Comparison of ENCODE assay signal across 23 cellular contexts in the genomic region with DNA sequence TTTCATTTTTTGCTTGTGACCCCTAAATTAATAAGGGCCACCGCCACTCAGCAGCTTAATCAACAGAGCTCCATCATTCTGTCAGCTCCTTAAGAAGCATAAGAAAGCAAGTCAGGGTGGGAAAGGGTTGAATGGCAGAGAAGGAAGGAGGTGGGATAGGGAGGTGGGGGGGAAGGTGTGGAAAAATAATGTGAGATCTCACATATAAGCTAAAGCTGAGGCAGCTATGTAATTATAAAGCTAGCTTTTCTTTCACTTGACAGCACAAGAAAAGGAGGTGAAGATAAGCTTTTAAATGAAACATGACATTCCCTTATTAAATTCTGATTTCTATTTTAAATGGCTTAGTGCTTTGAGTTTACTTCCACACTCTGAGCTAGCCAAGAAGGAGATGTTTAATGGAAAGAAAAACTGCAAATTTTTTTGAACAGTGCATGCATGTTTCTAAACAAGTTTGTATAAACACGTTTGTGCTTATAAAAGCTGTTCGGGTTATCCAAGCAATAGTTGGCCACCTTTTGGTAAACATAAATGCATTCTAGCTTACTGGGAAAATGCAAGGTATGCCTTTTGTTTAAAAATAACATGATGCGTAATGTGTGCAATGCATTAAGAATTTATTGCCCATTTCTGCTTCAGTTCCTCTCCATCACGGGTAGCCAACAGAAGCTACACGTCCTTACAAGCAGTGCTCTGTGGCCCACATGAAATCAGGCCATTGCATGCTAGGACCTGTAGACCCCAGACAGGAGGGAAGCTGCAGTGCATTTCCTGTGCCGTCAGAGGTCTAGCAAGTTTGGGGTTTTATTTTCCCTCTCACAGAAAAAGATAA.
DNase-seq lines count a peak whose midpoint lies in the region; FAIRE-seq and TF ChIP-seq lines count a peak whose summit lies in the region.
"Had no signal": no experiment of that assay in that cellular context is flagged by ENCODE, and none has a peak within 500 bp of the region (broad histone marks: within the 10 kb centered on the region; RNA-seq: fewer than 3 reads in every experiment).

No MANE protein-coding gene starts in this region.

- no peak overlapping the region for H3K27ac Mint-ChIP-seq in activated CD4-positive, alpha-beta memory T cell treated with anti-CD3 and anti-CD28 coated beads for 36 hours
- H3K27ac Mint-ChIP-seq: memory B cell; stimulated activated effector memory CD8-positive, alpha-beta T cell treated with anti-CD3 and anti-CD28 coated beads, Interleukin-12 subunit alpha, Interleukin-12 subunit beta, amount 100 ng/mL, for 72 hours had no signal

- H3K4me1 Mint-ChIP-seq in activated CD4-positive, alpha-beta memory T cell treated with anti-CD3 and anti-CD28 coated beads for 36 hours (ENCODE audit: low read depth), result no peaks in the 10 kb centered on the region
- H3K4me1 Mint-ChIP-seq: memory B cell; stimulated activated effector memory CD8-positive, alpha-beta T cell treated with anti-CD3 and anti-CD28 coated beads, Interleukin-12 subunit alpha, Interleukin-12 subunit beta, amount 100 ng/mL, for 72 hours had no signal

- peaks cover 58% of the 10 kb centered on the region for H3K79me2 ChIP-seq in osteoblast (ENCODE audit: insufficient read depth, low read length)

- H3K9me3 ChIP-seq in osteoblast (ENCODE audit: low read depth, low read length), result no peaks in the 10 kb centered on the region
- H3K9me3 ChIP-seq: body of pancreas, tibial nerve had no signal

- intact Hi-C loops in activated CD4-positive, alpha-beta memory T cell treated with anti-CD3 and anti-CD28 coated beads for 36 hours (cut with micrococcal nuclease), result no loop called here

- H3K4me1 ChIP-seq in osteoblast (ENCODE audit: insufficient read depth, low read length), result peaks cover 12% of the 10 kb centered on the region
- H3K4me1 ChIP-seq: body of pancreas had no signal

- CTCF ChIA-PET in activated CD4-positive, alpha-beta memory T cell treated with anti-CD3 and anti-CD28 coated beads for 36 hours (lab: Charles Lee), result interaction anchor here (1.2 kb wide), 1 partner anchor 110 kb away, joined by 3 read pairs; no protein-coding TSS in a partner anchor

- peaks cover 13% of the 10 kb centered on the region for H4K20me1 ChIP-seq in osteoblast (ENCODE audit: insufficient read depth, low read length)

- H3K4me3 Mint-ChIP-seq in activated CD4-positive, alpha-beta memory T cell treated with anti-CD3 and anti-CD28 coated beads for 36 hours, result no peak overlapping the region
- H3K4me3 Mint-ChIP-seq: memory B cell; neural progenitor cell; stimulated activated effector memory CD8-positive, alpha-beta T cell treated with anti-CD3 and anti-CD28 coated beads, Interleukin-12 subunit alpha, Interleukin-12 subunit beta, amount 100 ng/mL, for 72 hours had no signal

- H3K4me2 ChIP-seq in osteoblast (ENCODE audit: insufficient read depth, low read length), result peak overlapping the region; percentile 33
- H3K4me2 ChIP-seq: neural progenitor cell had no signal

- POLR2A ChIA-PET in activated CD4-positive, alpha-beta memory T cell treated with anti-CD3 and anti-CD28 coated beads for 36 hours (lab: Charles Lee), result no interaction called here

- TF ChIP-seq CTCF in osteoblast (IDR thresholded peaks at IDR 0.05; ENCODE audit: extremely low read depth, low read depth, low read length), result no peak

- H3K4me3 ChIP-seq in osteoblast (ENCODE audit: insufficient read depth, low read length), result no peak overlapping the region
- H3K4me3 ChIP-seq: body of pancreas, neural progenitor cell, tibial nerve had no signal

- no peaks in the 10 kb centered on the region for H3K9me3 Mint-ChIP-seq in activated CD4-positive, alpha-beta memory T cell treated with anti-CD3 and anti-CD28 coated beads for 36 hours
- H3K9me3 Mint-ChIP-seq: stimulated activated effector memory CD8-positive, alpha-beta T cell treated with anti-CD3 and anti-CD28 coated beads, Interleukin-12 subunit alpha, Interleukin-12 subunit beta, amount 100 ng/mL, for 72 hours had no signal

- peak; percentile 70 for FAIRE-seq in endometrium (lab: Jason Lieb, UNC)
- FAIRE-seq: HepG2 had no signal

- H3K27me3 ChIP-seq in osteoblast (ENCODE audit: insufficient read depth, low read length), result no peaks in the 10 kb centered on the region
- H3K27me3 ChIP-seq: body of pancreas, neural progenitor cell, tibial nerve had no signal

- DNase-seq in EL, result peak; percentile 57
- DNase-seq in NCI-H460 (ENCODE audit: extremely low read depth, low read depth), result peak; percentile 25
- DNase-seq in osteoblast (ENCODE audit: insufficient read length, low spot score, missing footprints), result no peak
- DNase-seq in cerebellar cortex (ENCODE audit: low spot score), result no peak
- DNase-seq in NOMO-1 treated with dmso at 0.1 percent for 144 hours (lab: John Stamatoyannopoulos, UW; ENCODE audit: unreplicated experiment), result no peak
- DNase-seq in NCI-H128 (lab: John Stamatoyannopoulos, UW; ENCODE audit: unreplicated experiment), result no peak
- no peak for DNase-seq in activated CD4-positive, alpha-beta memory T cell treated with anti-CD3 and anti-CD28 coated beads for 36 hours
- DNase-seq: activated effector memory CD4-positive, alpha-beta T cell treated with anti-CD3 and anti-CD28 coated beads, Interleukin-2, amount 50 U/mL, for 16 hours; AML-193; body of pancreas; DMS153; effector CD4-positive, alpha-beta T cell; NCI-H1092 treated with DMSO at 0.1 percent for 48 hours; NCI-H446 treated with DMSO at 0.1 percent for 48 hours; OCI-M1; SW 1271 had no signal

- no peaks in the 10 kb centered on the region for H3K36me3 ChIP-seq in osteoblast (ENCODE audit: insufficient read depth, low read length)
- H3K36me3 ChIP-seq: neural progenitor cell, tibial nerve had no signal

- H3K27me3 Mint-ChIP-seq in activated CD4-positive, alpha-beta memory T cell treated with anti-CD3 and anti-CD28 coated beads for 36 hours, result peaks cover 6% of the 10 kb centered on the region

- H2AFZ ChIP-seq in osteoblast (ENCODE audit: low read length), result no peak overlapping the region
- H2AFZ ChIP-seq: neural progenitor cell had no signal

- H3K36me3 Mint-ChIP-seq in activated CD4-positive, alpha-beta memory T cell treated with anti-CD3 and anti-CD28 coated beads for 36 hours, result no peaks in the 10 kb centered on the region
- H3K36me3 Mint-ChIP-seq: memory B cell; stimulated activated effector memory CD8-positive, alpha-beta T cell treated with anti-CD3 and anti-CD28 coated beads, Interleukin-12 subunit alpha, Interleukin-12 subunit beta, amount 100 ng/mL, for 72 hours had no signal

- H3K27ac ChIP-seq in osteoblast (ENCODE audit: low read depth, low read length), result no peak overlapping the region
- H3K27ac ChIP-seq: body of pancreas, neural progenitor cell, tibial nerve, VCaP had no signal

Comparison
In these comparisons a context has a peak if more than half of its experiments do, and no peak if none do; other contexts are left out.
1. DNase-seq: peak in EL (single experiment) and NCI-H460 (single experiment); none in osteoblast (single experiment), cerebellar cortex (single experiment), NOMO-1 treated with dmso at 0.1 percent for 144 hours (single experiment), NCI-H128 (single experiment) and activated CD4-positive, alpha-beta memory T cell treated with anti-CD3 and anti-CD28 coated beads for 36 hours (single experiment).